Comparison of ENCODE assay signal across 21 cellular contexts in the genomic region with DNA sequence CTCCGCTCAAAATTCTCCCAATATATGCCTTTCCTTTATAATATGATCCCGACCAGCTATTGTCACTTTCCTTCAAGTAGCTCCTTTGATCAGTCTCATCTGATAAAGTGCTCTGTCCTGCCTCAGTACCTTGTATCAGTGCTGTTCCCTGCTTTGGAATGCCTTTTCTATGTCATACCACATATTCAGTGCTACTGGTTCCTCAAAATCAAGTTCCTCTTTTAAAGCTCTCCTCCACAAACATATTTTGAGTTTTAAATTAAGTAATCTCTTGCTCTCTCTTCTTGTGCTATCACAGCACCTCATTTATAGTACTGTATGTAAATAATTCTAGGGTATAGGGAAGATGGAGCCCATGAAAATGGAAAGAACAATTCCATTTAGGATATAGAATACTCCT.
"Had no signal": no experiment of that assay in that cellular context is flagged by ENCODE, and none has a peak within 500 bp of the region (broad histone marks: within the 10 kb centered on the region; RNA-seq: fewer than 3 reads in every experiment).

No MANE protein-coding gene starts in this region.

- H3K36me3 Mint-ChIP-seq: activated CD8-positive, alpha-beta memory T cell treated with anti-CD3 and anti-CD28 coated beads, Interleukin-2, amount 10 ng/mL, durations not matched to agents 7 days and 5 days; activated naive CD4-positive, alpha-beta T cell treated with anti-CD3 and anti-CD28 coated beads, Interleukin-2, amount 10 ng/mL, durations not matched to agents 7 days and 5 days; mesothelial cell of epicardium; type B pancreatic cell had no signal

- H3K4me3 Mint-ChIP-seq: activated CD8-positive, alpha-beta memory T cell treated with anti-CD3 and anti-CD28 coated beads, Interleukin-2, amount 10 ng/mL, durations not matched to agents 7 days and 5 days; activated naive CD4-positive, alpha-beta T cell treated with anti-CD3 and anti-CD28 coated beads, Interleukin-2, amount 10 ng/mL, durations not matched to agents 7 days and 5 days; endodermal cell; mesothelial cell of epicardium; neural crest cell; stimulated activated naive CD8-positive, alpha-beta T cell treated with anti-CD3 and anti-CD28 coated beads, Interleukin-15, amount 100 ng/mL, for 72 hours; type B pancreatic cell had no signal

- H3K4me1 ChIP-seq: heart right ventricle, lower lobe of right lung, psoas muscle, right lobe of liver had no signal

- H3K4me1 Mint-ChIP-seq: activated CD8-positive, alpha-beta memory T cell treated with anti-CD3 and anti-CD28 coated beads, Interleukin-2, amount 10 ng/mL, durations not matched to agents 7 days and 5 days; activated naive CD4-positive, alpha-beta T cell treated with anti-CD3 and anti-CD28 coated beads, Interleukin-2, amount 10 ng/mL, durations not matched to agents 7 days and 5 days; neural crest cell; stimulated activated naive CD8-positive, alpha-beta T cell treated with anti-CD3 and anti-CD28 coated beads, Interleukin-15, amount 100 ng/mL, for 72 hours had no signal

- H3K9me3 Mint-ChIP-seq: activated naive CD4-positive, alpha-beta T cell treated with anti-CD3 and anti-CD28 coated beads, Interleukin-2, amount 10 ng/mL, durations not matched to agents 7 days and 5 days; activated T-helper 2 cell treated with anti-CD3 and anti-CD28 coated beads, Interferon-gamma antibody, Interleukin-2, Interleukin-4, amounts not matched to agents 10 μg/mL and 5 μg/mL and 100 μg/mL, durations not matched to agents 14 hours and 24 hours and 36 hours; endodermal cell; mesothelial cell of epicardium; neural crest cell; stimulated activated naive CD8-positive, alpha-beta T cell treated with anti-CD3 and anti-CD28 coated beads, Interleukin-15, amount 100 ng/mL, for 72 hours; type B pancreatic cell had no signal

- H3K27ac ChIP-seq: dorsolateral prefrontal cortex, gastrocnemius medialis, heart right ventricle, lower lobe of right lung, psoas muscle, right lobe of liver, VCaP had no signal

- ATAC-seq: activated CD8-positive, alpha-beta memory T cell treated with anti-CD3 and anti-CD28 coated beads, Interleukin-2, amount 10 ng/mL, durations not matched to agents 7 days and 5 days; gastrocnemius medialis; heart right ventricle; left colon; lower lobe of right lung; psoas muscle; stimulated activated naive CD8-positive, alpha-beta T cell treated with anti-CD3 and anti-CD28 coated beads, Interleukin-15, amount 100 ng/mL, for 72 hours had no signal

- H3K27me3 Mint-ChIP-seq: stimulated activated naive CD8-positive, alpha-beta T cell treated with anti-CD3 and anti-CD28 coated beads, Interleukin-15, amount 100 ng/mL, for 72 hours; type B pancreatic cell had no signal

- H3K27ac Mint-ChIP-seq: activated CD8-positive, alpha-beta memory T cell treated with anti-CD3 and anti-CD28 coated beads, Interleukin-2, amount 10 ng/mL, durations not matched to agents 7 days and 5 days; activated naive CD4-positive, alpha-beta T cell treated with anti-CD3 and anti-CD28 coated beads, Interleukin-2, amount 10 ng/mL, durations not matched to agents 7 days and 5 days; activated T-helper 2 cell treated with anti-CD3 and anti-CD28 coated beads, Interferon-gamma antibody, Interleukin-2, Interleukin-4, amounts not matched to agents 10 μg/mL and 5 μg/mL and 100 μg/mL, durations not matched to agents 14 hours and 24 hours and 36 hours; endodermal cell; mesothelial cell of epicardium; stimulated activated naive CD8-positive, alpha-beta T cell treated with anti-CD3 and anti-CD28 coated beads, Interleukin-15, amount 100 ng/mL, for 72 hours; type B pancreatic cell had no signal

- H3K36me3 ChIP-seq: gastrocnemius medialis, heart right ventricle, lower lobe of right lung, right lobe of liver had no signal

- H3K27me3 ChIP-seq: dorsolateral prefrontal cortex, gastrocnemius medialis, heart right ventricle, right lobe of liver had no signal

- DNase-seq: activated CD4-positive, alpha-beta T cell treated with anti-CD3 and anti-CD28 coated beads for 1 hour; activated CD4-positive, alpha-beta T cell treated with anti-CD3 and anti-CD28 coated beads, Interleukin-2, amount 50 U/mL, for 4 hours; activated CD8-positive, alpha-beta memory T cell treated with anti-CD3 and anti-CD28 coated beads, Interleukin-2, amount 10 ng/mL, durations not matched to agents 7 days and 5 days; activated naive CD4-positive, alpha-beta T cell treated with anti-CD3 and anti-CD28 coated beads, Interleukin-2, amount 10 ng/mL, durations not matched to agents 7 days and 5 days; activated T-cell treated with anti-CD3 and anti-CD28 coated beads, Interleukin-2, amount 50 U/mL, for 1 hour; dorsolateral prefrontal cortex; endodermal cell; erythroblast; gastrocnemius medialis; heart right ventricle; left colon; lower lobe of right lung; psoas muscle; right lobe of liver; stimulated activated naive CD8-positive, alpha-beta T cell treated with anti-CD3 and anti-CD28 coated beads, Interleukin-15, amount 100 ng/mL, for 72 hours; T-helper 2 cell had no signal

- H3K4me3 ChIP-seq: dorsolateral prefrontal cortex, gastrocnemius medialis, heart right ventricle, lower lobe of right lung, psoas muscle, right lobe of liver had no signal
